Comparison of ENCODE assay signal across 15 cellular contexts in the genomic region with DNA sequence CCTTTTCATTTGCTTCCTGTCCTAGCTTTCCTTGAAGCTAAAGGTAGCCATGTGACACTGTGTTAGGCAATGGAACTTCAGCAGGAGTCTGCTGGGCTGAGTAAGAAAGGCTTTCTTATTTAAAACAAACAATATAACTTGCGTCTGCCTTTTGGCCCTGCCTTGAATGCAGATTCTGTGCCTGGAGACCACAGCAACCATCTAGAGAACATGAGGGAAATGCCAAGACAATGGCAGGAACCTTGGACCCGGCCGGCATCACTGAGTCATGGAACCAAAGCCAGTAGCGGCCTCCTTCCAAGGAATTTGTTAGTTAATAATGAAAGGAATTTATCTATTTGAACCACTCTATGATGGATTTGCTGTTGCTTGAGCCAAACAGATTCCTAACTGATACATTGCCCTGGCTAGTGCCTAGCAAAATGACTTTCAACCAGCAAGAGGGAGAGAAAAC.
DNase-seq lines count a peak whose midpoint lies in the region; ATAC-seq, FAIRE-seq and TF ChIP-seq lines count a peak whose summit lies in the region.
"Had no signal": no experiment of that assay in that cellular context is flagged by ENCODE, and none has a peak within 500 bp of the region (broad histone marks: within the 10 kb centered on the region; RNA-seq: fewer than 3 reads in every experiment).

No MANE protein-coding gene starts in this region.

- no peak overlapping the region for H3K27ac Mint-ChIP-seq in T-cell
- H3K27ac Mint-ChIP-seq in immature natural killer cell, result no peak overlapping the region

- 70 to 88% methylated on average over 4 of the region's 4 CpGs for WGBS in testis, 2 donors

- H3K4me1 Mint-ChIP-seq in T-cell, result no peaks in the 10 kb centered on the region
- H3K4me1 Mint-ChIP-seq in immature natural killer cell, result no peaks in the 10 kb centered on the region

- no peak for TF ChIP-seq CTCF in fibroblast of mammary gland (conservative IDR thresholded peaks at IDR 0.05; ENCODE audit: control insufficient read depth, insufficient read depth, low read depth, low read length)
- no peak for TF ChIP-seq CTCF in osteoblast (IDR thresholded peaks at IDR 0.05; ENCODE audit: extremely low read depth, low read depth, low read length)
- TF ChIP-seq CTCF in testis (IDR thresholded peaks at IDR 0.05), result no peak

- no peaks in the 10 kb centered on the region for H3K36me3 ChIP-seq in osteoblast (ENCODE audit: insufficient read depth, low read length)
- no peaks in the 10 kb centered on the region for H3K36me3 ChIP-seq in testis (ENCODE audit: low read depth, missing control alignments)
- H3K36me3 ChIP-seq: heart right ventricle, right lobe of liver had no signal

- H3K9me3 Mint-ChIP-seq in T-cell (no peaks in the 10 kb centered on the region), immature natural killer cell (peaks cover 0 to 11% (median under 1%) of the 10 kb centered on the region in 6 donors)

- no peak for ATAC-seq in T-cell (replicated peaks in 1 of 4)
- ATAC-seq: right lobe of liver had no signal

- no peak overlapping the region for H3K27ac ChIP-seq in osteoblast (ENCODE audit: low read depth, low read length)
- no peak overlapping the region for H3K27ac ChIP-seq in testis
- H3K27ac ChIP-seq: C4-2B, heart right ventricle, right lobe of liver had no signal

- peak overlapping the region; percentile 5 for H3K4me2 ChIP-seq in osteoblast (ENCODE audit: insufficient read depth, low read length)

- H4K20me1 ChIP-seq in osteoblast (ENCODE audit: insufficient read depth, low read length), result no peaks in the 10 kb centered on the region

- DNase-seq in AG20443 (ENCODE audit: low spot score) (peak; percentile 81), RCC 7860 (ENCODE audit: low spot score) (peak; percentile 86), fibroblast of mammary gland (ENCODE audit: low read depth) (peak; percentile 81), osteoblast (ENCODE audit: insufficient read length, low spot score, missing footprints) (no peak), testis (no peak), foreskin melanocyte (no peak), T-cell (no peak), immature natural killer cell (no peak)
- DNase-seq: activated CD4-positive, alpha-beta T cell treated with anti-CD3 and anti-CD28 coated beads, Interleukin-2, amount 50 U/mL, for 4 hours; heart right ventricle; NCI-H187; right lobe of liver; T-helper 1 cell had no signal

- H3K27me3 Mint-ChIP-seq in T-cell (no peaks in the 10 kb centered on the region), immature natural killer cell (ENCODE audit: low read depth in 3 of 3) (no peaks in the 10 kb centered on the region)

- no peaks in the 10 kb centered on the region for H3K79me2 ChIP-seq in osteoblast (ENCODE audit: insufficient read depth, low read length)

- no peaks in the 10 kb centered on the region for H3K4me1 ChIP-seq in osteoblast (ENCODE audit: insufficient read depth, low read length)
- no peaks in the 10 kb centered on the region for H3K4me1 ChIP-seq in testis
- H3K4me1 ChIP-seq: heart right ventricle, right lobe of liver had no signal

- H3K4me3 ChIP-seq in fibroblast of mammary gland (ENCODE audit: control insufficient read depth, low read depth, low read length) (no peak overlapping the region), osteoblast (ENCODE audit: insufficient read depth, low read length) (no peak overlapping the region), testis (no peak overlapping the region)
- H3K4me3 ChIP-seq: heart right ventricle, right lobe of liver had no signal

- H3K27me3 ChIP-seq in osteoblast (ENCODE audit: insufficient read depth, low read length), result no peaks in the 10 kb centered on the region
- no peaks in the 10 kb centered on the region for H3K27me3 ChIP-seq in testis
- H3K27me3 ChIP-seq: right lobe of liver had no signal

- CTCF ChIA-PET in T-cell (lab: Charles Lee), result no interaction called here

- no peaks in the 10 kb centered on the region for H3K9me3 ChIP-seq in osteoblast (ENCODE audit: low read depth, low read length)
- no peaks in the 10 kb centered on the region for H3K9me3 ChIP-seq in testis
- H3K9me3 ChIP-seq: heart right ventricle, right lobe of liver had no signal

- H3K4me3 Mint-ChIP-seq in T-cell (no peak overlapping the region), immature natural killer cell (no peak overlapping the region)

- intact Hi-C loops in testis (cut with DNase I; ENCODE audit: low total_unique reads), result no loop called here

- no peaks in the 10 kb centered on the region for H3K36me3 Mint-ChIP-seq in T-cell
- no peaks in the 10 kb centered on the region for H3K36me3 Mint-ChIP-seq in immature natural killer cell

- peak; percentile 86 for FAIRE-seq in RCC 7860 (lab: Jason Lieb, UNC)
- FAIRE-seq: urothelium cell line had no signal

- H2AFZ ChIP-seq in osteoblast (ENCODE audit: low read length), result no peak overlapping the region

- TF ChIP-seq POLR2A in testis (IDR thresholded peaks at IDR 0.05), result no peak

- POLR2A ChIA-PET in T-cell (lab: Charles Lee), result no interaction called here

Comparison
In these comparisons a context has a peak if more than half of its experiments do, and no peak if none do; other contexts are left out.
1. DNase-seq: peak in AG20443 (single experiment), RCC 7860 (single experiment) and fibroblast of mammary gland (single experiment); none in osteoblast (single experiment), testis (single experiment), foreskin melanocyte (single experiment), T-cell (0 of 34) and immature natural killer cell (0 of 3).